ENCODE assay signal across 23 cellular contexts in genomic region chr3:48422272-48422671, GRCh38. TPM values are rescaled to one million over a fixed set of nuclear protein-coding genes. Genes with fewer than 3 reads are reported as not detected.
DNase-seq lines count a peak whose midpoint lies in the region; ATAC-seq and TF ChIP-seq lines count a peak whose summit lies in the region.
"Had no signal": no experiment of that assay in that cellular context is flagged by ENCODE, and none has a peak within 500 bp of the region (broad histone marks: within the 10 kb centered on the region; RNA-seq: fewer than 3 reads in every experiment).

No MANE protein-coding gene starts in this region.

- WGBS in esophagus squamous epithelium, 2 donors = 61% methylated on average over 3 of the region's 3 CpGs; no CpG with 5 or more reads in 1 of the 2 donors

- H3K4me3 ChIP-seq in BE2C (ENCODE audit: low read depth, low read length) (no peak overlapping the region), esophagus squamous epithelium (no peak overlapping the region), MG63 (no peak overlapping the region)
- H3K4me3 ChIP-seq: lung, PC-9, uterus had no signal

- TF ChIP-seq CTCF in BE2C (IDR thresholded peaks at IDR 0.05; ENCODE audit: low read depth, low read length) (0 out of 2 replicates have a peak, but pooled peaks have one; percentile 3), GM20000 (IDR thresholded peaks at IDR 0.05; ENCODE audit: extremely low read depth, missing control alignments) (no peak), VCaP (conservative IDR thresholded peaks at IDR 0.05) (peak; percentile 32), esophagus squamous epithelium (IDR thresholded peaks at IDR 0.05) (peak in 1 of 6 experiments; percentile 7)

- H3K27ac ChIP-seq in VCaP (no peak overlapping the region), esophagus squamous epithelium (peak overlapping the region in 3 of 4 donors; percentile 41 to 67 (median 58))
- H3K27ac ChIP-seq: PC-9 had no signal

- intact Hi-C loops in esophagus squamous epithelium (cut with DNase I) = no loop called here

- no peak for DNase-seq in BE2C
- peak; percentile 39 for DNase-seq in GM20000 (ENCODE audit: low spot score)
- no peak for DNase-seq in esophagus squamous epithelium (lab: John Stamatoyannopoulos, UW)
- no peak for DNase-seq in MG63
- no peak for DNase-seq in cerebellar nuclear complex (lab: John Stamatoyannopoulos, UW)
- no peak for DNase-seq in stimulated activated CD8-positive, alpha-beta memory T cell treated with anti-CD3 and anti-CD28 coated beads, Interleukin-4, amount 100 ng/mL, for 48 hours
- DNase-seq: activated B cell treated with CpG ODN at 0.5 μM for 24 hours; CD4-positive, alpha-beta T cell; H7; immature natural killer cell; NCI-H187 treated with DMSO at 0.1 percent for 48 hours; NCI-H524 treated with DMSO at 0.1 percent for 48 hours; PC-9; T-cell; uterus had no signal

- H3K27me3 ChIP-seq in BE2C (no peaks in the 10 kb centered on the region), esophagus squamous epithelium (no peaks in the 10 kb centered on the region), MG63 (no peaks in the 10 kb centered on the region)
- H3K27me3 ChIP-seq: uterus had no signal

- TF ChIP-seq POLR2A in esophagus squamous epithelium (IDR thresholded peaks at IDR 0.05) = no peak

- H3K9me3 ChIP-seq in BE2C = no peaks in the 10 kb centered on the region
- H3K9me3 ChIP-seq in esophagus squamous epithelium = no peaks in the 10 kb centered on the region
- H3K9me3 ChIP-seq in MG63 = no peaks in the 10 kb centered on the region
- H3K9me3 ChIP-seq: uterus had no signal

- H3K4me1 ChIP-seq in BE2C = no peaks in the 10 kb centered on the region
- peaks cover 41 to 65% (median 49%) of the 10 kb centered on the region in 3 donors for H3K4me1 ChIP-seq in esophagus squamous epithelium

- H3K36me3 ChIP-seq in BE2C (no peaks in the 10 kb centered on the region), esophagus squamous epithelium (peaks cover 37 to 81% (median 41%) of the 10 kb centered on the region in 3 donors), MG63 (no peaks in the 10 kb centered on the region)
- H3K36me3 ChIP-seq: uterus had no signal

- no peak for ATAC-seq in GM21619 (IDR thresholded peaks at IDR 0.05; ENCODE audit: unreplicated experiment)
- ATAC-seq: natural killer cell treated with Interleukin-12 subunit alpha and Interleukin-12 subunit beta and Interleukin-15 and Interleukin-18, amount 100 ng/mL, for 72 hours had no signal

RNA-seq across cellular contexts. Expression of gene PLXNB1, which starts 7.6 kb away (rescaled TPM):
- 24.9 TPM for polyA plus RNA-seq in BE2C (2012; ENCODE audit: insufficient read depth, insufficient read length, low read depth)
- total RNA-seq in esophagus squamous epithelium = 100 to 1,000 TPM in 3 of 4 donors, 10 to 100 TPM in 1; 57.7 to 215 (median 128) TPM
- 1.6 and 7.0 TPM in 2 replicates for total RNA-seq in MG63 (2014; rRNA removed; shearing (Covaris generic); ENCODE audit: low replicate concordance)

RNA-seq across cellular contexts. Expression of gene CCDC51, which starts 17.6 kb away (rescaled TPM):
- 33.3 TPM for polyA plus RNA-seq in BE2C (2012; ENCODE audit: insufficient read depth, insufficient read length, low read depth)
- total RNA-seq in esophagus squamous epithelium = 10 to 100 TPM; 15.1 to 31.3 (median 18.2) TPM
- total RNA-seq in MG63 (2014; rRNA removed; shearing (Covaris generic); ENCODE audit: low replicate concordance) = 26.9 and 28.6 TPM in 2 replicates

RNA-seq across cellular contexts. Expression of gene TMA7, which starts 17.8 kb away (rescaled TPM):
- polyA plus RNA-seq in BE2C (2012; ENCODE audit: insufficient read depth, insufficient read length, low read depth) = 249 TPM
- 100 to 1,000 TPM; 293 to 431 (median 357) TPM for total RNA-seq in esophagus squamous epithelium
- 316 and 348 TPM in 2 replicates for total RNA-seq in MG63 (2014; rRNA removed; shearing (Covaris generic); ENCODE audit: low replicate concordance)

RNA-seq across cellular contexts. Expression of gene ATRIP, which starts 24.3 kb away (rescaled TPM):
- 9.0 TPM for polyA plus RNA-seq in BE2C (2012; ENCODE audit: insufficient read depth, insufficient read length, low read depth)
- 1 to 10 TPM; 4.8 to 8.9 (median 7.1) TPM for total RNA-seq in esophagus squamous epithelium
- 6.8 and 25.3 TPM in 2 replicates for total RNA-seq in MG63 (2014; rRNA removed; shearing (Covaris generic); ENCODE audit: low replicate concordance)

RNA-seq across cellular contexts. Expression of gene FBXW12, which starts 50.3 kb away (rescaled TPM):
- polyA plus RNA-seq in BE2C (2012; ENCODE audit: insufficient read depth, insufficient read length, low read depth) = 0.37 TPM
- total RNA-seq in esophagus squamous epithelium = not detected
- total RNA-seq in MG63 (2014; rRNA removed; shearing (Covaris generic); ENCODE audit: low replicate concordance) = not detected in 2 replicates
- total RNA-seq: activated B cell treated with CpG ODN at 0.5 μM for 24 hours; activated T-helper 2 cell treated with anti-CD3 and anti-CD28 coated beads, Interferon-gamma antibody, Interleukin-2, Interleukin-4, amounts not matched to agents 10 μg/mL and 5 μg/mL and 100 μg/mL, durations not matched to agents 14 hours and 24 hours and 36 hours; CD4-positive, alpha-beta T cell; chondrocyte; Daoy; lung; MCF 10A; natural killer cell treated with Interleukin-12 subunit alpha and Interleukin-12 subunit beta and Interleukin-15 and Interleukin-18, amount 100 ng/mL, for 72 hours; PC-9; T-cell had no signal
- polyA plus RNA-seq: immature natural killer cell, lung had no signal
